9 cellular contexts compared by ENCODE assay signal in the genomic region with DNA sequence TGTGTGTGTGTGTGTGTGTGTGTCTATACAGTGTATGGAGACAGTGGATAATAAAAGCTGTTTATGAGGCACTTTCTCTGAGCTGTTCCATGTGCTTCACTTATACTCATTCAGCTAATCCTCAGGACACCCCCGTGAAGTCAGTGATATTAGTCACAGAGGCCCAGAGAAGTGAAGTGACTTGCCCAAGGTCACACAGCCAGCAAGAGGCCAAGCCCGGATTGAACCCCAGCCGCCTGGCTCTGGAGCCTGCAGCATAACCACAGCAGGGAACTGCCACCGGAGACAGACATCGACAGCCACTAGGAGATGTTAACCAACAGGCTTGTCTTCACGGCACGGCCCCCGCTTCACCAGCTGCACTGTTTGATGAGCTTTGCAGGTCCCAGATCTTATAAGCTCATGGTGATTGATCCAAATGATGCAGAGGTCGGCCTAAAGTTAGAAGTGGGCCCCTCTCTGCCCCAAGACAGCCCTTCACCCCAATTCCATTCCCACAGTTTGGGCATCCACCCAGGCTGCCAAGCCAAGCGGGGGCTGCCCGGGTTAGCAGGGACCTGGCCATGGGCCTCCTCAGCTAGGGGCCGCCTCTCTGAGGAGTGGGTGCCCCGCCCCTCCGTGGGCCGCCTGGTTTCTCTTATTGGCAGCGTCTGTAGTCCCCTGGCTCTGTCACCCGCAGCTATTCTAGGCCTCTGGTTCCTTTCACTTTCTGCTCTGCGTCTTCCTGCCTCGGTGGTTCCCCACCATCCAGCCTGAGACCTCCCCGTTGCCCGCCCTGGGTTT.
DNase-seq lines count a peak whose midpoint lies in the region; ATAC-seq and TF ChIP-seq lines count a peak whose summit lies in the region.
"Had no signal": no experiment of that assay in that cellular context is flagged by ENCODE, and none has a peak within 500 bp of the region (broad histone marks: within the 10 kb centered on the region; RNA-seq: fewer than 3 reads in every experiment).

No MANE protein-coding gene starts in this region.

- peak; percentile 76 for DNase-seq in activated CD4-positive, CD25-positive, alpha-beta regulatory T cell treated with anti-CD3 and anti-CD28 coated beads, Interleukin-2, amount 50 U/mL, for 72 hours
- DNase-seq in effector memory CD8-positive, alpha-beta T cell, result peak; percentile 65 to 67 (median 66)
- DNase-seq in stimulated activated CD4-positive, alpha-beta T cell treated with anti-CD3 and anti-CD28 coated beads, Interleukin-4, amount 100 ng/mL, for 4 hours, result peak; percentile 83 to 86
- DNase-seq in 8988T (no peak), HuH-7 (ENCODE audit: low spot score) (no peak), brain microvascular endothelial cell (no peak)

- no peak overlapping the region for H3K27ac ChIP-seq in brain microvascular endothelial cell
- H3K27ac ChIP-seq: neutrophil had no signal

- TF ChIP-seq CTCF in brain microvascular endothelial cell (IDR thresholded peaks at IDR 0.05; ENCODE audit: low read depth, low read length, missing control alignments), result no peak

- no peaks in the 10 kb centered on the region for H3K9me3 Mint-ChIP-seq in effector memory CD8-positive, alpha-beta T cell

- no peaks in the 10 kb centered on the region for H3K36me3 ChIP-seq in brain microvascular endothelial cell (replicated peaks)
- H3K36me3 ChIP-seq: neutrophil had no signal

- peak overlapping the region; percentile 67 to 81 for H3K4me3 Mint-ChIP-seq in effector memory CD8-positive, alpha-beta T cell

- H3K27me3 Mint-ChIP-seq in effector memory CD8-positive, alpha-beta T cell, result no peaks in the 10 kb centered on the region

- peak overlapping the region; percentile 94 to 97 for H3K27ac Mint-ChIP-seq in effector memory CD8-positive, alpha-beta T cell

- H3K4me3 ChIP-seq in brain microvascular endothelial cell (ENCODE audit: low read depth, low read length), result no peak overlapping the region

- no peaks in the 10 kb centered on the region for H3K27me3 ChIP-seq in brain microvascular endothelial cell (replicated peaks)

- H3K36me3 Mint-ChIP-seq in effector memory CD8-positive, alpha-beta T cell (ENCODE audit: insufficient read depth), result peaks cover 18% of the 10 kb centered on the region

- in situ Hi-C loops in GM18951 (cut with MboI; ENCODE audit: low sequenced_read_pairs, unreplicated experiment) (loop anchor here (25.0 kb wide), 1 partner anchor 263 kb away; no protein-coding TSS in a partner anchor), brain microvascular endothelial cell (cut with HindIII; ENCODE audit: low pct_ligation_motif_present, low sequenced_read_pairs) (no loop called here)

- peaks cover 34 to 35% of the 10 kb centered on the region in 2 donors for H3K4me1 Mint-ChIP-seq in effector memory CD8-positive, alpha-beta T cell (ENCODE audit: low read depth in 2 of 2)

- peak; percentile 84 for ATAC-seq in HG03108 (IDR thresholded peaks at IDR 0.05; ENCODE audit: unreplicated experiment)
- ATAC-seq in effector memory CD8-positive, alpha-beta T cell (replicated peaks), result peak; percentile 81

- TF ChIP-seq POLR2A in GM18951 (IDR thresholded peaks at IDR 0.05; ENCODE audit: extremely low read depth, insufficient read depth, insufficient read length), result peak; percentile 42

Comparison
In these comparisons a context has a peak if more than half of its experiments do, and no peak if none do; other contexts are left out.
1. DNase-seq: peak in activated CD4-positive, CD25-positive, alpha-beta regulatory T cell treated with anti-CD3 and anti-CD28 coated beads, Interleukin-2, amount 50 U/mL, for 72 hours (single experiment), effector memory CD8-positive, alpha-beta T cell (3 of 3) and stimulated activated CD4-positive, alpha-beta T cell treated with anti-CD3 and anti-CD28 coated beads, Interleukin-4, amount 100 ng/mL, for 4 hours (2 of 2); none in 8988T (single experiment), HuH-7 (single experiment) and brain microvascular endothelial cell (single experiment).